In genomic region chr2:128178650-128179460, GRCh38 we compare ENCODE assay signal across 1 cellular context.
A peak's percentile ranks its signal among the peaks of the same experiment; 100 is the strongest.
TF ChIP-seq lines count a peak whose summit lies in the region.

No MANE protein-coding gene starts in this region.

TF ChIP-seq in HepG2, 621 proteins besides CTCF, POLR2A, EP300 and RAD21 (continued from another document and continues in another):
- TF ChIP-seq ZBTB26 (CRISPR knock-in tag; IDR thresholded peaks at IDR 0.05; ENCODE audit: borderline replicate concordance) (peak; percentile 97), ZSCAN21 (CRISPR knock-in tag; IDR thresholded peaks at IDR 0.05; ENCODE audit: borderline replicate concordance) (peak; percentile 23; the same call in 1 of the 2 replicates), YY1 (IDR thresholded peaks at IDR 0.05; ENCODE audit: insufficient read depth, insufficient replicate concordance, low read depth, low read length) (peak; percentile 51), ZNF333 (CRISPR knock-in tag; IDR thresholded peaks at IDR 0.05; ENCODE audit: borderline replicate concordance) (no peak), ZNF430 (CRISPR knock-in tag; IDR thresholded peaks at IDR 0.05) (peak; percentile 72; the same call in 1 of the 2 replicates), ZNF496 (CRISPR knock-in tag; IDR thresholded peaks at IDR 0.05; ENCODE audit: insufficient replicate concordance) (no peak), ZBTB3 (CRISPR knock-in tag; IDR thresholded peaks at IDR 0.05; ENCODE audit: borderline replicate concordance, low read depth) (no peak), MIER3 (CRISPR knock-in tag; IDR thresholded peaks at IDR 0.05; ENCODE audit: borderline replicate concordance) (no peak; the same call in 1 of the 2 replicates), ZBTB21 (CRISPR knock-in tag; IDR thresholded peaks at IDR 0.05) (peak; percentile 96), FOXK2 (IDR thresholded peaks at IDR 0.05) (peak; percentile 87), ZNF275 (CRISPR knock-in tag; IDR thresholded peaks at IDR 0.05; ENCODE audit: borderline replicate concordance) (0 out of 2 replicates have a peak, but pooled peaks have one; percentile 38), RARG (CRISPR knock-in tag; IDR thresholded peaks at IDR 0.05; ENCODE audit: low read depth) (peak; percentile 50; the same call in 1 of the 2 replicates), HOXA3 (CRISPR knock-in tag; IDR thresholded peaks at IDR 0.05) (peak; percentile 83), ZNF256 (CRISPR knock-in tag; conservative IDR thresholded peaks at IDR 0.05) (no peak), ZNF513 (CRISPR knock-in tag; conservative IDR thresholded peaks at IDR 0.05) (no peak), ZZZ3 (CRISPR knock-in tag; IDR thresholded peaks at IDR 0.05; ENCODE audit: borderline replicate concordance) (no peak), MED8 (CRISPR knock-in tag; IDR thresholded peaks at IDR 0.05; ENCODE audit: insufficient replicate concordance) (peak; percentile 93), ZNF296 (CRISPR knock-in tag; conservative IDR thresholded peaks at IDR 0.05) (no peak), FOSL2 (CRISPR knock-in tag; IDR thresholded peaks at IDR 0.05) (peak; percentile 86), ZNF142 (CRISPR knock-in tag; IDR thresholded peaks at IDR 0.05) (peak; percentile 73), ZNF510 (CRISPR knock-in tag; IDR thresholded peaks at IDR 0.05; ENCODE audit: low read depth) (no peak), SUZ12 (IDR thresholded peaks at IDR 0.05; ENCODE audit: low read depth, low read length) (no peak), ZXDC (CRISPR knock-in tag; IDR thresholded peaks at IDR 0.05) (no peak), BCLAF1 (IDR thresholded peaks at IDR 0.05) (no peak), SOX13 (IDR thresholded peaks at IDR 0.05) (peak; percentile 90), SOX13 (CRISPR knock-in tag; conservative IDR thresholded peaks at IDR 0.05 in 1 of 2, IDR thresholded peaks at IDR 0.05 in 1 of 2) (peak in 1 of 2 experiments; percentile 97; a peak in 2 of 4 replicates), SAP130 (CRISPR knock-in tag; IDR thresholded peaks at IDR 0.05; ENCODE audit: low read depth) (peak; percentile 90), HNRNPK (IDR thresholded peaks at IDR 0.05; ENCODE audit: low read depth, low read length, poor library complexity, severe bottlenecking) (no peak), CAMTA2 (CRISPR knock-in tag; IDR thresholded peaks at IDR 0.05; ENCODE audit: borderline replicate concordance) (no peak), ZNF776 (CRISPR knock-in tag; IDR thresholded peaks at IDR 0.05) (no peak), SAFB2 (CRISPR knock-in tag; IDR thresholded peaks at IDR 0.05; ENCODE audit: borderline replicate concordance, low read depth) (no peak), HOXA5 (CRISPR knock-in tag; IDR thresholded peaks at IDR 0.05) (peak; percentile 94), ZEB1 (IDR thresholded peaks at IDR 0.05; ENCODE audit: insufficient replicate concordance, low read depth) (peak; percentile 46), NCOA2 (CRISPR knock-in tag; IDR thresholded peaks at IDR 0.05) (peak; percentile 98), KDM3A (CRISPR knock-in tag; IDR thresholded peaks at IDR 0.05; ENCODE audit: low read depth) (peak; percentile 27), MXI1 (IDR thresholded peaks at IDR 0.05; ENCODE audit: borderline replicate concordance, low read depth, low read length) (peak; percentile 24; the same call in 1 of the 3 replicates), ZNF350 (CRISPR knock-in tag; IDR thresholded peaks at IDR 0.05; ENCODE audit: borderline replicate concordance, low read depth) (peak; percentile 64; the same call in 1 of the 2 replicates), ZBTB38 (CRISPR knock-in tag; IDR thresholded peaks at IDR 0.05) (no peak; the same call in 1 of the 2 replicates), MATR3 (CRISPR knock-in tag; IDR thresholded peaks at IDR 0.05) (no peak), RFX5 (IDR thresholded peaks at IDR 0.05; ENCODE audit: low read depth, low read length) (peak; percentile 42; the same call in 1 of the 2 replicates), RNF2 (conservative IDR thresholded peaks at IDR 0.05; ENCODE audit: low read depth) (no peak), ZNF468 (CRISPR knock-in tag; IDR thresholded peaks at IDR 0.05) (0 out of 2 replicates have a peak, but pooled peaks have one; percentile 20)
- TF ChIP-seq, protein P1, sequence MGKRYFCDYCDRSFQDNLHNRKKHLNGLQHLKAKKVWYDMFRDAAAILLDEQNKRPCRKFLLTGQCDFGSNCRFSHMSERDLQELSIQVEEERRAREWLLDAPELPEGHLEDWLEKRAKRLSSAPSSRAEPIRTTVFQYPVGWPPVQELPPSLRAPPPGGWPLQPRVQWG (CRISPR knock-in tag; IDR thresholded peaks at IDR 0.05; ENCODE audit: borderline replicate concordance, low read depth) = no peak
- TF ChIP-seq, protein P2, sequence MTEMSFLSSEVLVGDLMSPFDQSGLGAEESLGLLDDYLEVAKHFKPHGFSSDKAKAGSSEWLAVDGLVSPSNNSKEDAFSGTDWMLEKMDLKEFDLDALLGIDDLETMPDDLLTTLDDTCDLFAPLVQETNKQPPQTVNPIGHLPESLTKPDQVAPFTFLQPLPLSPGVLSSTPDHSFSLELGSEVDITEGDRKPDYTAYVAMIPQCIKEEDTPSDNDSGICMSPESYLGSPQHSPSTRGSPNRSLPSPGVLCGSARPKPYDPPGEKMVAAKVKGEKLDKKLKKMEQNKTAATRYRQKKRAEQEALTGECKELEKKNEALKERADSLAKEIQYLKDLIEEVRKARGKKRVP (CRISPR knock-in tag; IDR thresholded peaks at IDR 0.05) = peak in 1 of 2 experiments; percentile 46; a peak in 2 of 4 replicates
- TF ChIP-seq, protein P3, sequence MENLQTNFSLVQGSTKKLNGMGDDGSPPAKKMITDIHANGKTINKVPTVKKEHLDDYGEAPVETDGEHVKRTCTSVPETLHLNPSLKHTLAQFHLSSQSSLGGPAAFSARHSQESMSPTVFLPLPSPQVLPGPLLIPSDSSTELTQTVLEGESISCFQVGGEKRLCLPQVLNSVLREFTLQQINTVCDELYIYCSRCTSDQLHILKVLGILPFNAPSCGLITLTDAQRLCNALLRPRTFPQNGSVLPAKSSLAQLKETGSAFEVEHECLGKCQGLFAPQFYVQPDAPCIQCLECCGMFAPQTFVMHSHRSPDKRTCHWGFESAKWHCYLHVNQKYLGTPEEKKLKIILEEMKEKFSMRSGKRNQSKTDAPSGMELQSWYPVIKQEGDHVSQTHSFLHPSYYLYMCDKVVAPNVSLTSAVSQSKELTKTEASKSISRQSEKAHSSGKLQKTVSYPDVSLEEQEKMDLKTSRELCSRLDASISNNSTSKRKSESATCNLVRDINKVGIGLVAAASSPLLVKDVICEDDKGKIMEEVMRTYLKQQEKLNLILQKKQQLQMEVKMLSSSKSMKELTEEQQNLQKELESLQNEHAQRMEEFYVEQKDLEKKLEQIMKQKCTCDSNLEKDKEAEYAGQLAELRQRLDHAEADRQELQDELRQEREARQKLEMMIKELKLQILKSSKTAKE (CRISPR knock-in tag; IDR thresholded peaks at IDR 0.05; ENCODE audit: borderline replicate concordance) = peak; percentile 68; the same call in 1 of the 2 replicates
